Comparison of ENCODE assay signal across 2 cellular contexts in the genomic region with DNA sequence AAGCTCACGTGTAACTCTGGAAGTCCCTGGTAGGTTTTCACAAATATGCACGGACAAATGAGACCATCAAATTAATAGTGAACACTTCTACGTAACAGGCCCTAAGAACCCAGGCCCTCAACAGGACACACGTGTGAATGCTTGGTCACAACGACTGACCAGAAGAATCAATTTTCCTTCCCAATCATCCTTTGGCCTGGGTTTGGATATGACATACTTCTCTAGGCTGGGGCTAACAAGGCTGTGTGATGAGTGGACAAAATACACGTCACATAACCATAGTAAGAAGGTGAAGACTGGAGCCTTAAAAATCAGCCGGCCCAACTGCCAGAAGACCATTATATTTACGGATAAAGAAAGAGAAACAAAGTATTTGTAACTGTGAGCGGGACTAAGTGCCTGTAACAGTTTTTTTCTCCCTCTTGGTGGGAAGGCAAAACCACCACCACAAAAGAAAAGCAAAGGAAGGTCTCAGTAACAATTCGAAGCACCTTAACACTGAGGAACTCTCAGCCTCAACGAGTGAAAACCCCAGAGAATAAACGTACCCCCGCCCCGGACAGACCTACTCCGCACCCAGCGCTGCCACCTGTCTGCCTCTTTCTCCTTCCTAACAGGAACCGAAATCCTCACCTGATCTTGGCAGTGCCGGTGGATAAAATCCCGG.
TF ChIP-seq lines count a peak whose summit lies in the region.

No MANE protein-coding gene starts in this region.

TF ChIP-seq in GM23338, 12 proteins besides CTCF, POLR2A, EP300 and RAD21:
- TF ChIP-seq REST (IDR thresholded peaks at IDR 0.05; ENCODE audit: unreplicated experiment) = no peak

TF ChIP-seq in H1, 55 proteins besides CTCF, POLR2A, EP300 and RAD21:
- TF ChIP-seq E2F6 (IDR thresholded peaks at IDR 0.05) = no peak
- no peak for TF ChIP-seq TAF1 (IDR thresholded peaks at IDR 0.05; ENCODE audit: low read depth, low read length)
- no peak for TF ChIP-seq SP4 (IDR thresholded peaks at IDR 0.05; ENCODE audit: low read length)
- TF ChIP-seq HDAC2 (IDR thresholded peaks at IDR 0.05; ENCODE audit: borderline replicate concordance in 1 of 2, low read depth in 2 of 2, low read length in 2 of 2) = 0 out of 4 replicates have a peak, but pooled peaks of 1 of the 2 experiments have one; percentile 92
- no peak for TF ChIP-seq JUND (IDR thresholded peaks at IDR 0.05; ENCODE audit: low read length)
- no peak for TF ChIP-seq FOSL1 (IDR thresholded peaks at IDR 0.05; ENCODE audit: insufficient read depth, low read depth, low read length)
- TF ChIP-seq, protein P1, sequence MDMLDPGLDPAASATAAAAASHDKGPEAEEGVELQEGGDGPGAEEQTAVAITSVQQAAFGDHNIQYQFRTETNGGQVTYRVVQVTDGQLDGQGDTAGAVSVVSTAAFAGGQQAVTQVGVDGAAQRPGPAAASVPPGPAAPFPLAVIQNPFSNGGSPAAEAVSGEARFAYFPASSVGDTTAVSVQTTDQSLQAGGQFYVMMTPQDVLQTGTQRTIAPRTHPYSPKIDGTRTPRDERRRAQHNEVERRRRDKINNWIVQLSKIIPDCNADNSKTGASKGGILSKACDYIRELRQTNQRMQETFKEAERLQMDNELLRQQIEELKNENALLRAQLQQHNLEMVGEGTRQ (IDR thresholded peaks at IDR 0.05; ENCODE audit: low read length) = no peak
